Comparison of ENCODE assay signal across 8 cellular contexts in the genomic region with DNA sequence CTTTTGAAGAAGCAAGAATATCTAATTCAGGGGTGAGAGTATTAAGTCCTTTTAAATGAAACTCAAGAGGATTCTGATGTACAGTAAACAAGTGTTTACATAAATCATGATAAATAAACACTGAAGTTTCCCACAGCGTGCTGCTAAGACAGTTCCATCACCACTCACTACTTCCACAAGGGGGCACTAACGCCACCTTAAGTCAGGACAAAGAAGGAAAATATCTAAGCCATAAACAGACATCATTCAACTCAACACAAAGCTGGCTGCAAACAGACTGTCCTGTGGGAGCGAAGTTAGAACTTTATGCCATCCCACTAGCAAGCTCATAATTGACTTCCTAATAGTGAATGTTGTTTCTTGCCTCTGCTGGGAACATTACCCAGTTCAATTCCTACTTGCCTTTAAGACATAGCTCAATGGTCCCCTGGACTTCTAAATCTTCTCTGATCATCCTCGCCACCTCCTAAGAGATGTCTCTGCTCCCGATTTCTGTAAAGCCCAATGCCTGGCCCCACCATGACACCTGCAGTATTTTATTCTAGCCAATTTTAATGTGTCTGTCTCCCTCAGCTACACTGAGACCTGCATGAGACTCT. TPM values are rescaled to one million over a fixed set of nuclear protein-coding genes. Genes with fewer than 3 reads are reported as not detected.
DNase-seq lines count a peak whose midpoint lies in the region; ATAC-seq and TF ChIP-seq lines count a peak whose summit lies in the region.

No MANE protein-coding gene starts in this region.

- no peak overlapping the region for H3K4me3 Mint-ChIP-seq in activated CD4-positive, alpha-beta T cell treated with anti-CD3 and anti-CD28 coated beads for 36 hours

- no peaks in the 10 kb centered on the region for H3K9me3 Mint-ChIP-seq in activated CD4-positive, alpha-beta T cell treated with anti-CD3 and anti-CD28 coated beads for 36 hours (ENCODE audit: low read depth)

- ATAC-seq in GM18517 (IDR thresholded peaks at IDR 0.05; ENCODE audit: unreplicated experiment) (peak; percentile 87), HG03135 (IDR thresholded peaks at IDR 0.05; ENCODE audit: unreplicated experiment) (peak; percentile 71), lower lobe of right lung (peak; percentile 65 to 69)
- peak; percentile 64 for ATAC-seq in activated CD4-positive, alpha-beta T cell treated with anti-CD3 and anti-CD28 coated beads for 36 hours

- in situ Hi-C loops in ACHN (cut with HindIII; ENCODE audit: low pct_ligation_motif_present, low pct_unique_long_range_greater_than_20kb, low sequenced_read_pairs), result loop anchor here (25.0 kb wide), 1 partner anchor 294 kb away; no protein-coding TSS in a partner anchor

- CTCF ChIA-PET in activated CD4-positive, alpha-beta T cell treated with anti-CD3 and anti-CD28 coated beads for 36 hours (lab: Charles Lee), result interaction anchor here (0.5 to 9.2 kb wide), 44 partner anchors 9 to 628 kb away, joined by 3 to 176 read pairs (median 4); partner anchors contain the start of gene SERPINE2

- peaks cover 16% of the 10 kb centered on the region for H3K36me3 Mint-ChIP-seq in activated CD4-positive, alpha-beta T cell treated with anti-CD3 and anti-CD28 coated beads for 36 hours (ENCODE audit: low read depth)

- H3K9me3 ChIP-seq in lower lobe of right lung, result no peaks in the 10 kb centered on the region

- no peaks in the 10 kb centered on the region for H3K4me1 ChIP-seq in lower lobe of right lung

- DNase-seq in ACHN (peak; percentile 78), NCI-H446 treated with DMSO at 0.1 percent for 48 hours (lab: John Stamatoyannopoulos, UW) (peak; percentile 29), coronary artery (ENCODE audit: low spot score) (no peak), lower lobe of right lung (no peak)
- DNase-seq in activated CD4-positive, alpha-beta T cell treated with anti-CD3 and anti-CD28 coated beads for 36 hours, result peak; percentile 78
- DNase-seq in stimulated activated CD8-positive, alpha-beta memory T cell treated with anti-CD3 and anti-CD28 coated beads, Interleukin-15, amount 100 ng/mL, for 48 hours (ENCODE audit: low read depth in 2 of 2), result peak; percentile 14 to 27

- POLR2A ChIA-PET in activated CD4-positive, alpha-beta T cell treated with anti-CD3 and anti-CD28 coated beads for 36 hours (lab: Charles Lee), result interaction anchor here (1.0 kb wide), 1 partner anchor 291 kb away, joined by 3 read pairs; no protein-coding TSS in a partner anchor

- H3K4me1 Mint-ChIP-seq in activated CD4-positive, alpha-beta T cell treated with anti-CD3 and anti-CD28 coated beads for 36 hours, result peaks cover 19% of the 10 kb centered on the region

- no peaks in the 10 kb centered on the region for H3K27me3 Mint-ChIP-seq in activated CD4-positive, alpha-beta T cell treated with anti-CD3 and anti-CD28 coated beads for 36 hours

- H3K36me3 ChIP-seq in lower lobe of right lung, result no peaks in the 10 kb centered on the region

- peak; percentile 51 for TF ChIP-seq CTCF in coronary artery (IDR thresholded peaks at IDR 0.05)
- TF ChIP-seq CTCF in lower lobe of right lung (IDR thresholded peaks at IDR 0.05), result peak; percentile 79

- H3K27ac ChIP-seq in coronary artery (no peak overlapping the region), lower lobe of right lung (no peak overlapping the region)

- H3K27me3 ChIP-seq in lower lobe of right lung (ENCODE audit: low read depth), result no peaks in the 10 kb centered on the region

- H3K4me3 ChIP-seq in coronary artery (no peak overlapping the region), lower lobe of right lung (no peak overlapping the region)

- intact Hi-C loops in activated CD4-positive, alpha-beta T cell treated with anti-CD3 and anti-CD28 coated beads for 36 hours (cut with DNase I, micrococcal nuclease), result loop anchor here (1.0 to 10.0 kb wide), 9 partner anchors 23 to 376 kb away; partner anchors contain the start of gene SERPINE2 (in 1 of the 2)
- intact Hi-C loops in lower lobe of right lung (cut with DNase I), result no loop called here

- peak overlapping the region; percentile 56 for H3K27ac Mint-ChIP-seq in activated CD4-positive, alpha-beta T cell treated with anti-CD3 and anti-CD28 coated beads for 36 hours

RNA-seq across cellular contexts. Expression of gene MRPL44, which starts 36.5 kb away (rescaled TPM):
- 10 to 100 TPM; 37.5 to 39.7 TPM for total RNA-seq in activated CD4-positive, alpha-beta T cell treated with anti-CD3 and anti-CD28 coated beads for 36 hours
- total RNA-seq in lower lobe of right lung, result 20.7 TPM

RNA-seq across cellular contexts. Expression of gene SERPINE2, which starts 45.4 kb away (rescaled TPM):
- total RNA-seq in activated CD4-positive, alpha-beta T cell treated with anti-CD3 and anti-CD28 coated beads for 36 hours, result 10 to 100 TPM; 30.9 to 46.6 TPM
- 5.6 TPM for total RNA-seq in lower lobe of right lung

RNA-seq across cellular contexts. Expression of gene WDFY1, which starts 48.6 kb away (rescaled TPM):
- 10 to 100 TPM; 33.6 to 37.5 TPM for total RNA-seq in activated CD4-positive, alpha-beta T cell treated with anti-CD3 and anti-CD28 coated beads for 36 hours
- 45.5 TPM for total RNA-seq in lower lobe of right lung

Comparison
In these comparisons a context has a peak if more than half of its experiments do, and no peak if none do; other contexts are left out.
1. DNase-seq: peak in ACHN (single experiment), NCI-H446 treated with DMSO at 0.1 percent for 48 hours (single experiment), activated CD4-positive, alpha-beta T cell treated with anti-CD3 and anti-CD28 coated beads for 36 hours (single experiment) and stimulated activated CD8-positive, alpha-beta memory T cell treated with anti-CD3 and anti-CD28 coated beads, Interleukin-15, amount 100 ng/mL, for 48 hours (2 of 2); none in coronary artery (single experiment) and lower lobe of right lung (single experiment).
2. Peak in every context shown above with its lines, with median percentiles within 50 percentile points of each other: ATAC-seq.